9 cellular contexts compared by ENCODE assay signal in genomic region chr17:81935709-81936084, GRCh38. TPM values are rescaled to one million over a fixed set of nuclear protein-coding genes. Genes with fewer than 3 reads are reported as not detected.
DNase-seq lines count a peak whose midpoint lies in the region; ATAC-seq, FAIRE-seq and TF ChIP-seq lines count a peak whose summit lies in the region.
"Had no signal": no experiment of that assay in that cellular context is flagged by ENCODE, and none has a peak within 500 bp of the region (broad histone marks: within the 10 kb centered on the region; RNA-seq: fewer than 3 reads in every experiment).

No MANE protein-coding gene starts in this region.

- no peak for TF ChIP-seq CTCF in KMS-11 (conservative IDR thresholded peaks at IDR 0.05; ENCODE audit: low read depth, low read length)
- TF ChIP-seq CTCF in K562 (IDR thresholded peaks at IDR 0.05 in 2 of 3, conservative IDR thresholded peaks at IDR 0.05 in 1 of 3; ENCODE audit: insufficient read depth in 2 of 3, low read depth in 1 of 3, low read length in 3 of 3), result no peak
- no peak for TF ChIP-seq CTCF in neural crest cell (conservative IDR thresholded peaks at IDR 0.05)

- no peaks in the 10 kb centered on the region for H3K9me3 Mint-ChIP-seq in CD8-positive, alpha-beta memory T cell
- no peaks in the 10 kb centered on the region for H3K9me3 Mint-ChIP-seq in neural crest cell

- FAIRE-seq in K562 (lab: Jason Lieb, UNC), result no peak

- no peaks in the 10 kb centered on the region for H3K36me3 Mint-ChIP-seq in CD8-positive, alpha-beta memory T cell
- H3K36me3 Mint-ChIP-seq in neural crest cell (ENCODE audit: low read depth), result no peaks in the 10 kb centered on the region

- in situ Hi-C loops in K562 (cut with MboI), result no loop called here

- DNase-seq in CD8-positive, alpha-beta memory T cell, result no peak
- DNase-seq in K562 (ENCODE audit: extremely low read depth in 1 of 4, low spot score in 3 of 4), result no peak
- no peak for DNase-seq in neural crest cell (ENCODE audit: low read depth, low spot score)
- no peak for DNase-seq in NCI-H2171 (lab: John Stamatoyannopoulos, UW)
- DNase-seq in NCI-H446 treated with DMSO at 0.1 percent for 48 hours (lab: John Stamatoyannopoulos, UW), result no peak
- DNase-seq: lower lobe of right lung had no signal

- peaks cover 0 to 8% (median 7%) of the 10 kb centered on the region in 3 donors for H3K4me1 Mint-ChIP-seq in CD8-positive, alpha-beta memory T cell
- peaks cover 23% of the 10 kb centered on the region for H3K4me1 Mint-ChIP-seq in neural crest cell

- peak overlapping the region in 1 of 8 donors; percentile 17 for H3K27ac Mint-ChIP-seq in CD8-positive, alpha-beta memory T cell
- H3K27ac Mint-ChIP-seq in neural crest cell (ENCODE audit: unreplicated experiment), result no peak overlapping the region

- no peak overlapping the region for H3K4me3 ChIP-seq in CD8-positive, alpha-beta memory T cell (ENCODE audit: low read length)
- H3K4me3 ChIP-seq in KMS-11 (IDR thresholded peaks at IDR 0.05; ENCODE audit: insufficient read depth, low read depth, low read length) (no peak overlapping the region), K562 (peak overlapping the region; percentile 96)

- H3K9ac ChIP-seq in KMS-11 (peak overlapping the region; percentile 95; the same call in 1 of the 2 replicates), K562 (ENCODE audit: insufficient read depth in 1 of 2, low read depth in 2 of 2, low read length in 2 of 2) (peak overlapping the region; percentile 89 to 99)

- H2AFZ ChIP-seq in KMS-11 (ENCODE audit: low read depth) (no peak overlapping the region), K562 (ENCODE audit: low read depth, low read length) (no peak overlapping the region)

- H3K9me3 ChIP-seq in CD8-positive, alpha-beta memory T cell (ENCODE audit: low read length), result no peaks in the 10 kb centered on the region
- H3K9me3 ChIP-seq in K562 (replicated peaks; ENCODE audit: control insufficient read depth, insufficient read depth, low read depth, low read length), result no peaks in the 10 kb centered on the region
- H3K9me3 ChIP-seq: lower lobe of right lung had no signal

- no peak for TF ChIP-seq RAD21 in K562 (CRISPR knock-in tag; conservative IDR thresholded peaks at IDR 0.05 in 1 of 2, IDR thresholded peaks at IDR 0.05 in 1 of 2)

- TF ChIP-seq EP300 in K562 (IDR thresholded peaks at IDR 0.05; ENCODE audit: low read length), result no peak

- no peaks in the 10 kb centered on the region for H3K36me3 ChIP-seq in CD8-positive, alpha-beta memory T cell (ENCODE audit: insufficient read depth, low read length)
- H3K36me3 ChIP-seq in KMS-11 (ENCODE audit: insufficient read depth) (no peaks in the 10 kb centered on the region), K562 (ENCODE audit: control insufficient read depth, insufficient read depth, low read length) (peaks cover 36% of the 10 kb centered on the region; the same call in 2 of the 3 replicates)
- H3K36me3 ChIP-seq: lower lobe of right lung had no signal

- H3K4me3 Mint-ChIP-seq in CD8-positive, alpha-beta memory T cell, result peak overlapping the region; percentile 20 to 62 (median 33)
- H3K4me3 Mint-ChIP-seq in neural crest cell, result peak overlapping the region; percentile 84

- H3K79me2 ChIP-seq in KMS-11 (ENCODE audit: insufficient read depth, low read depth) (peaks cover 14% of the 10 kb centered on the region; the same call in 1 of the 2 replicates), K562 (ENCODE audit: control insufficient read depth, insufficient read depth, low read length) (peaks cover 24% of the 10 kb centered on the region)

- no peak for ATAC-seq in K562
- ATAC-seq in HG03139 (IDR thresholded peaks at IDR 0.05; ENCODE audit: unreplicated experiment), result no peak
- ATAC-seq: lower lobe of right lung had no signal

- H3K9me1 ChIP-seq in K562 (ENCODE audit: control insufficient read depth, insufficient read depth, low read length), result peaks cover 13% of the 10 kb centered on the region

- H3K4me1 ChIP-seq in CD8-positive, alpha-beta memory T cell (ENCODE audit: insufficient read depth, low read length), result peaks cover 5% of the 10 kb centered on the region
- H3K4me1 ChIP-seq in KMS-11 (ENCODE audit: low read depth, poor library complexity, severe bottlenecking), result peaks cover 17% of the 10 kb centered on the region
- peaks cover 30 to 94% of the 10 kb centered on the region in 2 experiments for H3K4me1 ChIP-seq in K562 (replicated peaks in 1 of 2; ENCODE audit: control insufficient read depth in 2 of 2, insufficient read depth in 2 of 2, low read length in 2 of 2)
- H3K4me1 ChIP-seq: lower lobe of right lung had no signal

- intact Hi-C loops in K562 (cut with micrococcal nuclease), result no loop called here

- peaks cover 10 to 11% of the 10 kb centered on the region in 2 donors for H3K27me3 Mint-ChIP-seq in CD8-positive, alpha-beta memory T cell
- H3K27me3 Mint-ChIP-seq in neural crest cell (ENCODE audit: low read depth), result no peaks in the 10 kb centered on the region

- no peaks in the 10 kb centered on the region for H3K27me3 ChIP-seq in CD8-positive, alpha-beta memory T cell (ENCODE audit: insufficient read depth, low read length, poor library complexity, severe bottlenecking)
- H3K27me3 ChIP-seq in KMS-11 (ENCODE audit: insufficient read depth, low read depth) (no peaks in the 10 kb centered on the region), K562 (ENCODE audit: control insufficient read depth in 2 of 2, insufficient read depth in 2 of 2, low read length in 2 of 2) (no peaks in the 10 kb centered on the region)

- H3K27ac ChIP-seq in CD8-positive, alpha-beta memory T cell (ENCODE audit: low read depth, low read length), result peak overlapping the region; percentile 9
- no peak overlapping the region for H3K27ac ChIP-seq in KMS-11
- peak overlapping the region; percentile 59; the same call in 1 of the 3 replicates for H3K27ac ChIP-seq in K562 (ENCODE audit: extremely low read depth, low read depth, low read length)
- H3K27ac ChIP-seq: lower lobe of right lung had no signal

- POLR2A ChIA-PET in CD8-positive, alpha-beta memory T cell (lab: Charles Lee), result no interaction called here
- POLR2A ChIA-PET in K562 (lab: Yijun Ruan, JAX), result interaction anchor here (0.7 to 1.7 kb wide), 6 partner anchors 9 to 213 kb away, joined by 3 to 21 read pairs (median 4); partner anchors contain the start of gene MAFG

- H4K20me1 ChIP-seq in KMS-11 (ENCODE audit: insufficient read depth), result no peaks in the 10 kb centered on the region
- peaks cover 7% of the 10 kb centered on the region for H4K20me1 ChIP-seq in K562 (replicated peaks; ENCODE audit: control insufficient read depth, insufficient read depth, low read length)

- TF ChIP-seq POLR2A in K562 (conservative IDR thresholded peaks at IDR 0.05), result no peak

- H3K4me2 ChIP-seq in KMS-11, result peak overlapping the region; percentile 99
- H3K4me2 ChIP-seq in K562 (ENCODE audit: insufficient read depth, low read length), result peak overlapping the region; percentile 84

- CTCF ChIA-PET in CD8-positive, alpha-beta memory T cell (lab: Charles Lee), result no interaction called here
- CTCF ChIA-PET in K562 (lab: Yijun Ruan, JAX; ENCODE audit: low intra/inter-chr PET ratio), result no interaction called here

- 62% methylated on average over 5 of the region's 6 CpGs for WGBS in K562 (ENCODE audit: insufficient coverage, low coverage, missing lambda C conversion rate)

- no TSS peak for BruUV-seq in K562 (replicated peaks; lab: Mats Ljungman, UMichigan)

RNA-seq across cellular contexts. Expression of gene PYCR1, which starts 1.4 kb away (rescaled TPM):
- total RNA-seq in CD8-positive, alpha-beta memory T cell, result 100 to 1,000 TPM; 128 to 138 TPM
- polyA plus RNA-seq in CD8-positive, alpha-beta memory T cell, result 0.63 TPM
- 35.2 and 129 TPM in 2 replicates for total RNA-seq in K562 (2011; cell fraction: chromatin; rRNA removed; ENCODE audit: low replicate concordance)
- total RNA-seq in K562 (2011; cell fraction: nucleolus; rRNA removed), result 138 and 157 TPM in 2 replicates
- 86.4 and 88.3 TPM in 2 replicates for total RNA-seq in K562 (2011; cell fraction: nucleoplasm; rRNA removed)
- total RNA-seq in K562 (2014; rRNA removed) (215 and 290 TPM in 2 replicates), K562 (2014; rRNA removed; fragmentation: Illumina TruSeq; extraction: Trizol) (72.4 and 95.4 TPM in 2 replicates), K562 (2015; rRNA removed; fragmentation: Illumina TruSeq; extraction: Trizol) (120 and 126 TPM in 2 replicates), K562 (2021) (302 and 328 TPM in 2 replicates), neural crest cell (93.0 and 102 TPM in 2 replicates)
- polyA plus RNA-seq in K562 (2011; rRNA removed) (188 and 273 TPM in 2 replicates), K562 (2014; fragmentation: Illumina TruSeq; extraction: Trizol) (183 and 278 TPM in 2 replicates), K562 (2014; fragmentation: Nextera tagmentation; extraction: Ambion mirVana) (10 to 100 TPM; 11.7 to 18.6 TPM), K562 (2014; rRNA removed) (270 and 349 TPM in 2 replicates)
- polyA plus RNA-seq in K562 (2011; cell fraction: cytosol; rRNA removed), result 301 and 524 TPM in 2 replicates
- 256 and 278 TPM in 2 replicates for polyA plus RNA-seq in K562 (2011; cell fraction: nucleus; rRNA removed)
- 283 and 370 TPM in 2 replicates for polyA plus RNA-seq in K562 (2012)
- polyA minus RNA-seq in K562 (2011; rRNA and poly(A)+ RNA removed), result 107 and 155 TPM in 2 replicates
- 127 and 130 TPM in 2 replicates for polyA minus RNA-seq in K562 (2011; cell fraction: cytosol; rRNA and poly(A)+ RNA removed)
- polyA minus RNA-seq in K562 (2011; cell fraction: nucleus; rRNA and poly(A)+ RNA removed), result 35.5 and 52.4 TPM in 2 replicates

RNA-seq across cellular contexts. Expression of gene MAFG, which starts 8.2 kb away (rescaled TPM):
- total RNA-seq in CD8-positive, alpha-beta memory T cell, result 10 to 100 TPM; 28.4 to 34.7 TPM
- 2.5 TPM for polyA plus RNA-seq in CD8-positive, alpha-beta memory T cell
- 86.9 and 142 TPM in 2 replicates for total RNA-seq in K562 (2011; cell fraction: chromatin; rRNA removed; ENCODE audit: low replicate concordance)
- total RNA-seq in K562 (2011; cell fraction: nucleolus; rRNA removed), result 78.0 and 85.0 TPM in 2 replicates
- total RNA-seq in K562 (2011; cell fraction: nucleoplasm; rRNA removed), result 64.7 and 70.4 TPM in 2 replicates
- total RNA-seq in K562 (2014; rRNA removed) (27.3 and 30.1 TPM in 2 replicates), K562 (2014; rRNA removed; fragmentation: Illumina TruSeq; extraction: Trizol) (16.3 and 16.9 TPM in 2 replicates), K562 (2015; rRNA removed; fragmentation: Illumina TruSeq; extraction: Trizol) (23.6 and 24.9 TPM in 2 replicates), K562 (2021) (46.7 and 58.1 TPM in 2 replicates), neural crest cell (24.1 and 24.2 TPM in 2 replicates)
- polyA plus RNA-seq in K562 (2011; rRNA removed) (22.4 and 31.8 TPM in 2 replicates), K562 (2014; fragmentation: Illumina TruSeq; extraction: Trizol) (31.2 and 36.3 TPM in 2 replicates), K562 (2014; fragmentation: Nextera tagmentation; extraction: Ambion mirVana) (1 to 10 TPM; 1.1 to 2.8 TPM), K562 (2014; rRNA removed) (44.8 and 46.7 TPM in 2 replicates)
- polyA plus RNA-seq in K562 (2011; cell fraction: cytosol; rRNA removed), result 35.6 and 35.9 TPM in 2 replicates
- 200 and 206 TPM in 2 replicates for polyA plus RNA-seq in K562 (2011; cell fraction: nucleus; rRNA removed)
- 32.4 and 47.9 TPM in 2 replicates for polyA plus RNA-seq in K562 (2012)
- polyA minus RNA-seq in K562 (2011; rRNA and poly(A)+ RNA removed), result 10.6 and 14.3 TPM in 2 replicates
- polyA minus RNA-seq in K562 (2011; cell fraction: cytosol; rRNA and poly(A)+ RNA removed), result 12.7 and 17.1 TPM in 2 replicates
- polyA minus RNA-seq in K562 (2011; cell fraction: nucleus; rRNA and poly(A)+ RNA removed), result 15.9 and 20.3 TPM in 2 replicates

RNA-seq across cellular contexts. Expression of gene MYADML2, which starts 11.3 kb away (rescaled TPM):
- not detected for total RNA-seq in CD8-positive, alpha-beta memory T cell
- polyA plus RNA-seq in CD8-positive, alpha-beta memory T cell, result not detected
- total RNA-seq in K562 (2011; cell fraction: chromatin; rRNA removed; ENCODE audit: low replicate concordance), result not detected in 2 replicates
- total RNA-seq in K562 (2011; cell fraction: nucleolus; rRNA removed), result not detected in 2 replicates
- total RNA-seq in K562 (2011; cell fraction: nucleoplasm; rRNA removed), result not detected in 2 replicates
- total RNA-seq in K562 (2014; rRNA removed), result not detected in 2 replicates
- not detected in 2 replicates for total RNA-seq in K562 (2014; rRNA removed; fragmentation: Illumina TruSeq; extraction: Trizol)
- not detected in 2 replicates for total RNA-seq in K562 (2015; rRNA removed; fragmentation: Illumina TruSeq; extraction: Trizol)
- not detected in 2 replicates for total RNA-seq in K562 (2021)
- not detected in 2 replicates for polyA plus RNA-seq in K562 (2011; rRNA removed)
- not detected in 2 replicates for polyA plus RNA-seq in K562 (2011; cell fraction: cytosol; rRNA removed)
- polyA plus RNA-seq in K562 (2011; cell fraction: nucleus; rRNA removed), result not detected in 2 replicates
- 0.05 and 0.26 TPM in 2 replicates for polyA plus RNA-seq in K562 (2012)
- polyA plus RNA-seq in K562 (2014; fragmentation: Illumina TruSeq; extraction: Trizol), result not detected in 2 replicates
- not detected for polyA plus RNA-seq in K562 (2014; fragmentation: Nextera tagmentation; extraction: Ambion mirVana)
- not detected in 2 replicates for polyA plus RNA-seq in K562 (2014; rRNA removed)
- not detected in 2 replicates for polyA minus RNA-seq in K562 (2011; rRNA and poly(A)+ RNA removed)
- not detected in 2 replicates for polyA minus RNA-seq in K562 (2011; cell fraction: cytosol; rRNA and poly(A)+ RNA removed)
- not detected in 2 replicates for polyA minus RNA-seq in K562 (2011; cell fraction: nucleus; rRNA and poly(A)+ RNA removed)
- total RNA-seq in neural crest cell, result 0.11 TPM in 1 of 2 replicates, not detected in the other
- total RNA-seq: lower lobe of right lung, M059J had no signal

RNA-seq across cellular contexts. Expression of gene SIRT7, which starts 17.7 kb away (rescaled TPM):
- 10 to 100 TPM; 41.4 to 41.7 TPM for total RNA-seq in CD8-positive, alpha-beta memory T cell
- 40.1 TPM for polyA plus RNA-seq in CD8-positive, alpha-beta memory T cell
- total RNA-seq in K562 (2011; cell fraction: chromatin; rRNA removed; ENCODE audit: low replicate concordance), result 90.9 and 205 TPM in 2 replicates
- 97.4 and 110 TPM in 2 replicates for total RNA-seq in K562 (2011; cell fraction: nucleolus; rRNA removed)
- total RNA-seq in K562 (2011; cell fraction: nucleoplasm; rRNA removed), result 93.3 and 125 TPM in 2 replicates
- total RNA-seq in K562 (2014; rRNA removed), result 42.2 and 49.3 TPM in 2 replicates
- total RNA-seq in K562 (2014; rRNA removed; fragmentation: Illumina TruSeq; extraction: Trizol), result 9.0 and 9.8 TPM in 2 replicates
- 23.6 and 24.6 TPM in 2 replicates for total RNA-seq in K562 (2015; rRNA removed; fragmentation: Illumina TruSeq; extraction: Trizol)
- total RNA-seq in K562 (2021), result 35.7 and 44.1 TPM in 2 replicates
- polyA plus RNA-seq in K562 (2011; rRNA removed), result 9.3 and 11.7 TPM in 2 replicates
- polyA plus RNA-seq in K562 (2011; cell fraction: cytosol; rRNA removed), result 11.2 and 16.2 TPM in 2 replicates
- polyA plus RNA-seq in K562 (2011; cell fraction: nucleus; rRNA removed), result 56.9 and 86.9 TPM in 2 replicates
- 36.1 and 36.9 TPM in 2 replicates for polyA plus RNA-seq in K562 (2012)
- 20.3 and 25.7 TPM in 2 replicates for polyA plus RNA-seq in K562 (2014; fragmentation: Illumina TruSeq; extraction: Trizol)
- 1 to 10 TPM; 1.6 to 2.0 TPM for polyA plus RNA-seq in K562 (2014; fragmentation: Nextera tagmentation; extraction: Ambion mirVana)
- polyA plus RNA-seq in K562 (2014; rRNA removed), result 43.9 and 54.8 TPM in 2 replicates
- polyA minus RNA-seq in K562 (2011; rRNA and poly(A)+ RNA removed), result 18.7 and 21.5 TPM in 2 replicates
- polyA minus RNA-seq in K562 (2011; cell fraction: cytosol; rRNA and poly(A)+ RNA removed), result 22.3 and 25.1 TPM in 2 replicates
- 27.7 and 31.4 TPM in 2 replicates for polyA minus RNA-seq in K562 (2011; cell fraction: nucleus; rRNA and poly(A)+ RNA removed)
- total RNA-seq in neural crest cell, result 25.5 and 26.2 TPM in 2 replicates

RNA-seq across cellular contexts. Expression of gene PCYT2, which starts 24.5 kb away (rescaled TPM):
- 10 to 100 TPM; 30.3 to 31.6 TPM for total RNA-seq in CD8-positive, alpha-beta memory T cell
- polyA plus RNA-seq in CD8-positive, alpha-beta memory T cell, result 35.7 TPM
- total RNA-seq in K562 (2011; cell fraction: chromatin; rRNA removed; ENCODE audit: low replicate concordance), result 142 and 422 TPM in 2 replicates
- 366 and 427 TPM in 2 replicates for total RNA-seq in K562 (2011; cell fraction: nucleolus; rRNA removed)
- total RNA-seq in K562 (2011; cell fraction: nucleoplasm; rRNA removed), result 182 and 225 TPM in 2 replicates
- total RNA-seq in K562 (2014; rRNA removed), result 123 and 139 TPM in 2 replicates
- 42.7 and 57.5 TPM in 2 replicates for total RNA-seq in K562 (2014; rRNA removed; fragmentation: Illumina TruSeq; extraction: Trizol)
- 81.7 and 82.5 TPM in 2 replicates for total RNA-seq in K562 (2015; rRNA removed; fragmentation: Illumina TruSeq; extraction: Trizol)
- total RNA-seq in K562 (2021), result 125 and 134 TPM in 2 replicates
- polyA plus RNA-seq in K562 (2011; rRNA removed), result 71.5 and 97.8 TPM in 2 replicates
- polyA plus RNA-seq in K562 (2011; cell fraction: cytosol; rRNA removed), result 77.5 and 97.1 TPM in 2 replicates
- polyA plus RNA-seq in K562 (2011; cell fraction: nucleus; rRNA removed), result 473 and 533 TPM in 2 replicates
- polyA plus RNA-seq in K562 (2012), result 94.8 and 147 TPM in 2 replicates
- 83.7 and 95.3 TPM in 2 replicates for polyA plus RNA-seq in K562 (2014; fragmentation: Illumina TruSeq; extraction: Trizol)
- polyA plus RNA-seq in K562 (2014; fragmentation: Nextera tagmentation; extraction: Ambion mirVana), result 1 to 10 TPM in 1 of 2 experiments, under 1 TPM in 1; 0.92 to 1.6 TPM
- polyA plus RNA-seq in K562 (2014; rRNA removed), result 131 and 133 TPM in 2 replicates
- polyA minus RNA-seq in K562 (2011; rRNA and poly(A)+ RNA removed), result 48.7 and 49.2 TPM in 2 replicates
- polyA minus RNA-seq in K562 (2011; cell fraction: cytosol; rRNA and poly(A)+ RNA removed), result 35.6 and 49.0 TPM in 2 replicates
- 127 and 186 TPM in 2 replicates for polyA minus RNA-seq in K562 (2011; cell fraction: nucleus; rRNA and poly(A)+ RNA removed)
- total RNA-seq in neural crest cell, result 86.2 and 92.4 TPM in 2 replicates
